ENCODE assay signal across 1 cellular context in genomic region chr1:205449254-205449749, GRCh38.
TF ChIP-seq lines count a peak whose summit lies in the region.

No MANE protein-coding gene starts in this region.

TF ChIP-seq in IMR-90, 13 proteins besides CTCF, POLR2A, EP300 and RAD21:
- TF ChIP-seq MXI1 (IDR thresholded peaks at IDR 0.05; ENCODE audit: borderline replicate concordance, low read depth, low read length) (no peak), RCOR1 (IDR thresholded peaks at IDR 0.05; ENCODE audit: insufficient replicate concordance, low read length) (no peak), SMC3 (IDR thresholded peaks at IDR 0.05; ENCODE audit: low read depth, low read length) (no peak), FOS (IDR thresholded peaks at IDR 0.05; ENCODE audit: low read depth, low read length) (no peak), CHD1 (IDR thresholded peaks at IDR 0.05; ENCODE audit: low read depth, low read length) (no peak), BHLHE40 (IDR thresholded peaks at IDR 0.05; ENCODE audit: low read depth, low read length) (no peak), RFX5 (IDR thresholded peaks at IDR 0.05; ENCODE audit: low read depth, low read length) (no peak), ELK1 (IDR thresholded peaks at IDR 0.05; ENCODE audit: borderline replicate concordance, low read depth, low read length) (no peak), MAFK (IDR thresholded peaks at IDR 0.05; ENCODE audit: low read depth, low read length) (no peak), CEBPB (IDR thresholded peaks at IDR 0.05; ENCODE audit: low read depth, low read length) (no peak), MAZ (IDR thresholded peaks at IDR 0.05; ENCODE audit: borderline replicate concordance, low read depth, low read length) (no peak), NFE2L2 (IDR thresholded peaks at IDR 0.05; ENCODE audit: low read depth, low read length) (no peak), USF2 (IDR thresholded peaks at IDR 0.05; ENCODE audit: low read depth, low read length) (no peak)
TF ChIP-seq in IMR-90: peak in this region for 0.
